In the genomic region with DNA sequence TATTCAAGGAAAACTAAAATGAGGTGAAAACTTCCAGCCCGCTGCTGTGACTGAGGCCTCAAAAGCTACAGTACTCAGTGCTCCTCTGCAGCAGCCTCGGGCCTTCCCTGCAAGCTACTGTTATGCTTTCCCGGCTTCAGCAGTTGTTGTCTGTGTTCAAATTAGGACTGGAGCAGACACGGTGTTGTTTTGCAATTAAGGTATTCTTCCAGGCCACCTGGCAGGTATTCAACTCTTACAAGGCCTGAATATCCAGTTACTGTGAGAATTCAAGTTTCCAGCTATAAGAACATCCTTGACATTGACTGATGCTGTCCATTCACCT, we compare ENCODE assay signal across 26 cellular contexts. TPM values are rescaled to one million over a fixed set of nuclear protein-coding genes. Genes with fewer than 3 reads are reported as not detected.
DNase-seq lines count a peak whose midpoint lies in the region; ATAC-seq, FAIRE-seq and TF ChIP-seq lines count a peak whose summit lies in the region.
"Had no signal": no experiment of that assay in that cellular context is flagged by ENCODE, and none has a peak within 500 bp of the region (broad histone marks: within the 10 kb centered on the region; RNA-seq: fewer than 3 reads in every experiment).

No MANE protein-coding gene starts in this region.

- no peak overlapping the region for H2AFZ ChIP-seq in MM.1S (ENCODE audit: low read length)
- no peak overlapping the region for H2AFZ ChIP-seq in K562 (ENCODE audit: low read depth, low read length)
- H2AFZ ChIP-seq in mesenchymal stem cell (ENCODE audit: low read depth, low read length) = no peak overlapping the region

- no peak overlapping the region for H4K8ac ChIP-seq in mesenchymal stem cell (ENCODE audit: low read length)

- no peak overlapping the region for H3K4ac ChIP-seq in mesenchymal stem cell (ENCODE audit: low read depth in 1 of 2, low read length in 2 of 2)

- H2BK15ac ChIP-seq in mesenchymal stem cell (ENCODE audit: low read depth, poor library complexity, severe bottlenecking) = no peak overlapping the region

- H3F3A ChIP-seq in MM.1S (ENCODE audit: insufficient read depth, low read length) = peaks cover 100% of the 10 kb centered on the region

- no peak overlapping the region for H3K4me3 Mint-ChIP-seq in Caco-2 (ENCODE audit: unreplicated experiment)
- H3K4me3 Mint-ChIP-seq: CD8-positive, alpha-beta memory T cell had no signal

- 82% methylated on average over 4 of the region's 4 CpGs for WGBS in A549 (ENCODE audit: missing lambda C conversion rate)
- 3% methylated on average over 4 of the region's 4 CpGs for WGBS in K562 (ENCODE audit: insufficient coverage, low coverage, missing lambda C conversion rate)
- 82% methylated on average over 4 of the region's 4 CpGs for WGBS in mesenchymal stem cell

- no peak overlapping the region for H2BK5ac ChIP-seq in mesenchymal stem cell (ENCODE audit: low read depth, low read length, poor library complexity, severe bottlenecking)

- H3K27ac Mint-ChIP-seq in Caco-2 (ENCODE audit: unreplicated experiment) = no peak overlapping the region
- H3K27ac Mint-ChIP-seq: CD8-positive, alpha-beta memory T cell had no signal

- no peak overlapping the region for H3K14ac ChIP-seq in mesenchymal stem cell (ENCODE audit: low read length in 2 of 2)

- H3K79me2 ChIP-seq in MM.1S (ENCODE audit: low read length) = peaks cover 97% of the 10 kb centered on the region
- peaks cover 16% of the 10 kb centered on the region for H3K79me2 ChIP-seq in K562 (ENCODE audit: control insufficient read depth, insufficient read depth, low read length)

- CTCF ChIA-PET in A549 (lab: Yijun Ruan, JAX) = interaction anchor here (0.8 to 1.5 kb wide), 6 partner anchors 9 to 177 kb away, joined by 3 to 6 read pairs (median 4); no protein-coding TSS in a partner anchor
- CTCF ChIA-PET in K562 (lab: Yijun Ruan, JAX; ENCODE audit: low intra/inter-chr PET ratio) = interaction anchor here (2.1 kb wide), 1 partner anchor 106 kb away, joined by 12 read pairs; no protein-coding TSS in a partner anchor
- CTCF ChIA-PET in Caco-2 (lab: Charles Lee) = interaction anchor here (0.6 to 1.2 kb wide), 4 partner anchors 75 to 466 kb away, joined by 3 read pairs; no protein-coding TSS in a partner anchor

- H3K4me2 ChIP-seq in A549 (0 out of 3 replicates have a peak overlapping the region, but pooled peaks have one; percentile 8), MM.1S (ENCODE audit: low read depth, low read length) (peak overlapping the region; percentile 100), K562 (ENCODE audit: insufficient read depth, low read length) (peak overlapping the region; percentile 23; the same call in 1 of the 2 replicates), mesenchymal stem cell (ENCODE audit: low read length, poor library complexity, severe bottlenecking) (no peak overlapping the region)

- no peak overlapping the region for H4K91ac ChIP-seq in mesenchymal stem cell (ENCODE audit: low read length)

- FAIRE-seq in A549 (lab: Jason Lieb, UNC) = no peak
- FAIRE-seq in K562 (lab: Jason Lieb, UNC) = no peak
- FAIRE-seq: A204.1, H1 had no signal

- H3K9me1 ChIP-seq in K562 (ENCODE audit: control insufficient read depth, insufficient read depth, low read length) = peaks cover 14% of the 10 kb centered on the region

- no peak overlapping the region for H2BK120ac ChIP-seq in mesenchymal stem cell (ENCODE audit: low read depth, low read length)

- peak overlapping the region; percentile 100 for H3K9ac ChIP-seq in MM.1S (ENCODE audit: low read length)
- H3K9ac ChIP-seq in K562 (ENCODE audit: insufficient read depth in 1 of 2, low read depth in 2 of 2, low read length in 2 of 2) = no peak overlapping the region
- H3K9ac ChIP-seq in mesenchymal stem cell (ENCODE audit: low read length) = no peak overlapping the region

- H3K9me3 Mint-ChIP-seq in Caco-2 (ENCODE audit: unreplicated experiment) = no peaks in the 10 kb centered on the region
- H3K9me3 Mint-ChIP-seq: CD8-positive, alpha-beta memory T cell had no signal

- H3K27ac ChIP-seq in A549 (no peak overlapping the region), MM.1S (ENCODE audit: low read length) (peak overlapping the region; percentile 100), K562 (ENCODE audit: extremely low read depth, low read depth, low read length) (peak overlapping the region; percentile 66; the same call in 2 of the 3 replicates), mesenchymal stem cell (ENCODE audit: low read length, poor library complexity, severe bottlenecking) (peak overlapping the region; percentile 52)

- in situ Hi-C loops in K562 (cut with MboI) = no loop called here

- peaks cover 45% of the 10 kb centered on the region for H3K36me3 ChIP-seq in MM.1S (replicated peaks; ENCODE audit: insufficient read depth, low read length)
- peaks cover 96% of the 10 kb centered on the region for H3K36me3 ChIP-seq in K562 (ENCODE audit: control insufficient read depth, insufficient read depth, low read length)
- peaks cover 61 to 98% of the 10 kb centered on the region in 2 experiments for H3K36me3 ChIP-seq in mesenchymal stem cell (ENCODE audit: control insufficient read depth in 1 of 2, insufficient read depth in 2 of 2, low read depth in 1 of 2, low read length in 2 of 2)
- no peaks in the 10 kb centered on the region for H3K36me3 ChIP-seq in Caco-2 (ENCODE audit: control insufficient read depth, insufficient read depth, low read length)

- H3K4me3 ChIP-seq in A549 (no peak overlapping the region), MM.1S (ENCODE audit: low read length) (peak overlapping the region; percentile 14), K562 (no peak overlapping the region), mesenchymal stem cell (ENCODE audit: insufficient read depth in 1 of 2, low read depth in 1 of 2, low read length in 2 of 2) (no peak overlapping the region), Caco-2 (ENCODE audit: low read depth, low read length) (no peak overlapping the region)

- H4K20me1 ChIP-seq in MM.1S (ENCODE audit: insufficient read depth, low read length) (no peaks in the 10 kb centered on the region), K562 (replicated peaks; ENCODE audit: control insufficient read depth, insufficient read depth, low read length) (peaks cover 65% of the 10 kb centered on the region)

- TF ChIP-seq EP300 in A549 (IDR thresholded peaks at IDR 0.05) (no peak), K562 (IDR thresholded peaks at IDR 0.05; ENCODE audit: low read length) (no peak)

- no peak overlapping the region for H3K18ac ChIP-seq in mesenchymal stem cell (ENCODE audit: low read depth in 1 of 2, low read length in 2 of 2)

- H2AK5ac ChIP-seq in mesenchymal stem cell (ENCODE audit: low read length, severe bottlenecking) = no peak overlapping the region

- H3K23ac ChIP-seq in mesenchymal stem cell (ENCODE audit: low read length in 2 of 2) = no peak overlapping the region

- H3K9me2 ChIP-seq in MM.1S (replicated peaks; ENCODE audit: insufficient read depth, low read length) = no peaks in the 10 kb centered on the region

- BruUV-seq in K562 (replicated peaks; lab: Mats Ljungman, UMichigan) = no TSS peak
- no TSS peak for BruUV-seq in Caco-2 (replicated peaks; lab: Mats Ljungman, UMichigan)

- no peak overlapping the region for H2BK12ac ChIP-seq in mesenchymal stem cell (ENCODE audit: low read length in 2 of 2)

- TF ChIP-seq POLR2A in A549 (IDR thresholded peaks at IDR 0.05; ENCODE audit: low read length) (no peak), K562 (conservative IDR thresholded peaks at IDR 0.05) (no peak)

- no peak for ATAC-seq in A549
- ATAC-seq in K562 = peak; percentile 77
- no peak for ATAC-seq in esophagus mucosa
- ATAC-seq in GM19397 (IDR thresholded peaks at IDR 0.05; ENCODE audit: unreplicated experiment) = no peak
- ATAC-seq: Panc1 had no signal

- H3K36me3 Mint-ChIP-seq in Caco-2 (ENCODE audit: insufficient read depth, unreplicated experiment) = peaks cover 75% of the 10 kb centered on the region

- H3K79me1 ChIP-seq in mesenchymal stem cell (replicated peaks; ENCODE audit: low read length, poor library complexity, severe bottlenecking) = peaks cover 64% of the 10 kb centered on the region

- H3K9me3 ChIP-seq in A549 (no peaks in the 10 kb centered on the region), MM.1S (replicated peaks; ENCODE audit: insufficient read depth, low read length) (no peaks in the 10 kb centered on the region), K562 (replicated peaks; ENCODE audit: control insufficient read depth, insufficient read depth, low read depth, low read length) (no peaks in the 10 kb centered on the region), mesenchymal stem cell (ENCODE audit: control insufficient read depth, low read length) (no peaks in the 10 kb centered on the region), Caco-2 (no peaks in the 10 kb centered on the region)

- TF ChIP-seq CTCF in A549 (IDR thresholded peaks at IDR 0.05) = no peak
- no peak for TF ChIP-seq CTCF in MM.1S (IDR thresholded peaks at IDR 0.05; ENCODE audit: low read length)
- no peak for TF ChIP-seq CTCF in K562 (IDR thresholded peaks at IDR 0.05 in 2 of 3, conservative IDR thresholded peaks at IDR 0.05 in 1 of 3; ENCODE audit: insufficient read depth in 2 of 3, low read depth in 1 of 3, low read length in 3 of 3)
- no peak for TF ChIP-seq CTCF in Caco-2 (IDR thresholded peaks at IDR 0.05; ENCODE audit: insufficient read depth in 1 of 2, low read depth in 1 of 2, low read length in 1 of 2, severe bottlenecking in 1 of 2, unreplicated experiment in 1 of 2)

- intact Hi-C loops in K562 (cut with micrococcal nuclease) = loop anchor here (1.0 to 5.0 kb wide), 4 partner anchors 75 to 319 kb away; a partner anchor contains a TSS
- intact Hi-C loops in Caco-2 (cut with micrococcal nuclease; ENCODE audit: unreplicated experiment) = loop anchor here (1.0 kb wide), 2 partner anchors 92 to 106 kb away; no protein-coding TSS in a partner anchor

- H3K4me1 ChIP-seq in A549 = peaks cover 10% of the 10 kb centered on the region; the same call in 2 of the 3 replicates
- H3K4me1 ChIP-seq in MM.1S (ENCODE audit: low read length) = peaks cover 99% of the 10 kb centered on the region
- H3K4me1 ChIP-seq in K562 (replicated peaks in 1 of 2; ENCODE audit: control insufficient read depth in 2 of 2, insufficient read depth in 2 of 2, low read length in 2 of 2) = peaks cover 5 to 34% of the 10 kb centered on the region in 2 experiments
- H3K4me1 ChIP-seq in mesenchymal stem cell (ENCODE audit: control insufficient read depth, insufficient read depth, low read depth, low read length) = peaks cover 12% of the 10 kb centered on the region
- peaks cover 10% of the 10 kb centered on the region for H3K4me1 ChIP-seq in Caco-2

- H3K27me3 Mint-ChIP-seq in Caco-2 (ENCODE audit: insufficient read depth, unreplicated experiment) = no peaks in the 10 kb centered on the region

- TF ChIP-seq RAD21 in A549 (conservative IDR thresholded peaks at IDR 0.05 in 1 of 2, IDR thresholded peaks at IDR 0.05 in 1 of 2) (no peak), K562 (CRISPR knock-in tag; conservative IDR thresholded peaks at IDR 0.05 in 1 of 2, IDR thresholded peaks at IDR 0.05 in 1 of 2) (no peak)

- POLR2A ChIA-PET in A549 (lab: Yijun Ruan, JAX) = no interaction called here
- POLR2A ChIA-PET in K562 (lab: Yijun Ruan, JAX) = interaction anchor here (0.7 to 2.4 kb wide), 7 partner anchors 10 to 138 kb away, joined by 3 to 29 read pairs (median 5); a partner anchor contains a TSS
- POLR2A ChIA-PET in Caco-2 (lab: Charles Lee) = no interaction called here

- no peaks in the 10 kb centered on the region for H3K27me3 ChIP-seq in MM.1S (replicated peaks; ENCODE audit: insufficient read depth, low read length)
- H3K27me3 ChIP-seq in K562 (ENCODE audit: control insufficient read depth in 2 of 2, insufficient read depth in 2 of 2, low read length in 2 of 2) = no peaks in the 10 kb centered on the region
- H3K27me3 ChIP-seq in mesenchymal stem cell (ENCODE audit: control insufficient read depth in 1 of 2, insufficient read depth in 1 of 2, low read length in 2 of 2) = no peaks in the 10 kb centered on the region
- H3K27me3 ChIP-seq in Caco-2 (replicated peaks; ENCODE audit: control insufficient read depth, insufficient read depth, low read length) = no peaks in the 10 kb centered on the region

- H3K4me1 Mint-ChIP-seq in Caco-2 (ENCODE audit: low read depth, unreplicated experiment) = no peaks in the 10 kb centered on the region

- no peak for DNase-seq in A549 (ENCODE audit: low read depth in 1 of 2, low spot score in 1 of 2)
- DNase-seq in MM.1S = peak; percentile 39
- no peak for DNase-seq in K562 (ENCODE audit: extremely low read depth in 1 of 4, low spot score in 3 of 4)
- no peak for DNase-seq in mesenchymal stem cell
- DNase-seq in COR-L47 (lab: John Stamatoyannopoulos, UW) = no peak
- no peak for DNase-seq in Caco-2
- DNase-seq: AML-193; C1 segment of cervical spinal cord; CD8-positive, alpha-beta memory T cell; DMS153; HCEC 1CT; IMR-90; NCI-H1092; NCI-H1436; NCI-H187; NCI-H2081 treated with DMSO at 0.1 percent for 48 hours; NCI-H446 treated with DMSO at 0.1 percent for 48 hours; NCI-H526; NCI-H82; SHP77 treated with DMSO at 0.1 percent for 48 hours; T-helper 1 cell had no signal

RNA-seq across cellular contexts. Expression of a gene that starts 10.7 kb away (rescaled TPM):
- 134 and 199 TPM in 2 replicates for polyA plus RNA-seq in A549 (2011; rRNA removed)
- polyA plus RNA-seq in A549 (2012; cell fraction: cytosol; rRNA removed) = 68.8 and 78.4 TPM in 2 replicates
- polyA plus RNA-seq in A549 (2012; cell fraction: nucleus; rRNA removed) = 51.6 and 84.8 TPM in 2 replicates
- polyA plus RNA-seq in A549 (2017; fragmentation: RNase III; extraction: RNeasy Plus Mini Kit Qiagen cat#74134 plus additional on column Dnase treatment) = 111 to 115 TPM (median 111 TPM) in 3 replicates
- 95.6 and 112 TPM in 2 replicates for polyA minus RNA-seq in A549 (2011; rRNA and poly(A)+ RNA removed)
- total RNA-seq in K562 (2011; cell fraction: chromatin; rRNA removed; ENCODE audit: low replicate concordance) = 113 and 119 TPM in 2 replicates
- total RNA-seq in K562 (2011; cell fraction: nucleolus; rRNA removed) = 126 TPM in 2 replicates
- 204 and 291 TPM in 2 replicates for total RNA-seq in K562 (2011; cell fraction: nucleoplasm; rRNA removed)
- total RNA-seq in K562 (2014; rRNA removed) = 136 and 163 TPM in 2 replicates
- 133 and 142 TPM in 2 replicates for total RNA-seq in K562 (2014; rRNA removed; fragmentation: Illumina TruSeq; extraction: Trizol)
- 145 and 151 TPM in 2 replicates for total RNA-seq in K562 (2015; rRNA removed; fragmentation: Illumina TruSeq; extraction: Trizol)
- total RNA-seq in K562 (2021) = 137 and 139 TPM in 2 replicates
- polyA plus RNA-seq in K562 (2011; rRNA removed) = 148 and 164 TPM in 2 replicates
- 93.6 and 158 TPM in 2 replicates for polyA plus RNA-seq in K562 (2011; cell fraction: cytosol; rRNA removed)
- polyA plus RNA-seq in K562 (2011; cell fraction: nucleus; rRNA removed) = 77.6 and 108 TPM in 2 replicates
- polyA plus RNA-seq in K562 (2012) = 111 and 153 TPM in 2 replicates
- polyA plus RNA-seq in K562 (2014; fragmentation: Illumina TruSeq; extraction: Trizol) = 146 and 156 TPM in 2 replicates
- 10 to 100 TPM; 33.9 to 44.0 TPM for polyA plus RNA-seq in K562 (2014; fragmentation: Nextera tagmentation; extraction: Ambion mirVana)
- polyA plus RNA-seq in K562 (2014; rRNA removed) = 101 and 125 TPM in 2 replicates
- polyA minus RNA-seq in K562 (2011; rRNA and poly(A)+ RNA removed) = 135 and 149 TPM in 2 replicates
- polyA minus RNA-seq in K562 (2011; cell fraction: cytosol; rRNA and poly(A)+ RNA removed) = 72.4 and 78.1 TPM in 2 replicates
- polyA minus RNA-seq in K562 (2011; cell fraction: nucleus; rRNA and poly(A)+ RNA removed) = 27.7 and 54.0 TPM in 2 replicates
- 242 TPM for polyA plus RNA-seq in mesenchymal stem cell (2013, experiment 1 of 2)
- 248 TPM for polyA plus RNA-seq in mesenchymal stem cell (2013, experiment 2 of 2)
- total RNA-seq in esophagus mucosa = 73.5 TPM
- 117 and 119 TPM in 2 replicates for total RNA-seq in Caco-2 (2022)

Comparison
In these comparisons a context has a peak if more than half of its experiments do, and no peak if none do; other contexts are left out.
1. H3K27ac ChIP-seq: peak in MM.1S (single experiment), K562 (single experiment) and mesenchymal stem cell (single experiment); none in A549 (0 of 2).